In genomic region chr1:246618240-246618639, GRCh38 we compare ENCODE assay signal across 1 cellular context.
TF ChIP-seq lines count a peak whose summit lies in the region.

No MANE protein-coding gene starts in this region.

TF ChIP-seq in K562, 482 proteins besides CTCF, POLR2A, EP300 and RAD21 (continued from another document):
- no peak for TF ChIP-seq ZNF740 (CRISPR knock-in tag; IDR thresholded peaks at IDR 0.05)
- no peak for TF ChIP-seq ZNF740 (tag; IDR thresholded peaks at IDR 0.05)
- TF ChIP-seq SRSF7 (optimal IDR thresholded peaks at IDR 0.05; ENCODE audit: low read depth, low read length), result no peak
- no peak for TF ChIP-seq ZBTB9 (CRISPR knock-in tag; IDR thresholded peaks at IDR 0.05)
- TF ChIP-seq ZBTB49 (CRISPR knock-in tag; IDR thresholded peaks at IDR 0.05; ENCODE audit: borderline replicate concordance), result no peak
- TF ChIP-seq ZNF398 (CRISPR knock-in tag; IDR thresholded peaks at IDR 0.05), result no peak
- no peak for TF ChIP-seq NFIX (CRISPR knock-in tag; IDR thresholded peaks at IDR 0.05; ENCODE audit: low read depth)
- no peak for TF ChIP-seq HNRNPUL1 (IDR thresholded peaks at IDR 0.05; ENCODE audit: low read length)
- TF ChIP-seq MAFF (IDR thresholded peaks at IDR 0.05; ENCODE audit: low read length), result no peak
